ENCODE assay signal across 13 cellular contexts in the genomic region with DNA sequence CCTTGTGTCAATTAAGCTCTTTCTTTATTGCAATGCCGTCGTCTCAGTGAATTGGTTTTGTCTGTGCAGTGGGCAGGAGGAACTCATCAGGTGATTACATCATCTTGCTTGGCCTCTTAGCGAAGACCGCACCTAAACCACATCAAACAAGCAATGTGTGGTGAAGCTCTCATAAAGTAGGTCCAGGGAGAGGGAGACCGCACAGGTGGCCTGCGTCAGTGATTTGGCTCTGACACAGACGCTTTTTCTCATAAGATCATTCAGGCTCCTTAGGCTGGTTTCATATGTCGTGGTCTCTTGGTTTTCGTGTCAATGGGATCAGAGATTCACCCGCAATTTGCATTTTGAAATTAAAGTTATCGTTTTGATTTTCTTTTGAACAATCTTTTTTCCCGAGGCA. TPM values are rescaled to one million over a fixed set of nuclear protein-coding genes. Genes with fewer than 3 reads are reported as not detected.
DNase-seq lines count a peak whose midpoint lies in the region; ATAC-seq and TF ChIP-seq lines count a peak whose summit lies in the region.
"Had no signal": no experiment of that assay in that cellular context is flagged by ENCODE, and none has a peak within 500 bp of the region (broad histone marks: within the 10 kb centered on the region; RNA-seq: fewer than 3 reads in every experiment).

No MANE protein-coding gene starts in this region.

- peak; percentile 84 for ATAC-seq in CD8-positive, alpha-beta T cell
- no peak for ATAC-seq in HG03175 (IDR thresholded peaks at IDR 0.05; ENCODE audit: unreplicated experiment)
- ATAC-seq: left lobe of liver, psoas muscle had no signal

- H3K27ac Mint-ChIP-seq in CD8-positive, alpha-beta T cell: peak overlapping the region; percentile 49

- H3K9me3 Mint-ChIP-seq in CD8-positive, alpha-beta T cell: no peaks in the 10 kb centered on the region

- CTCF ChIA-PET in CD8-positive, alpha-beta T cell (lab: Charles Lee): interaction anchor here (1.9 kb wide), 1 partner anchor 14 kb away, joined by 8 read pairs; no protein-coding TSS in a partner anchor

- intact Hi-C loops in CD8-positive, alpha-beta T cell (cut with DNase I, micrococcal nuclease): no loop called here

- H3K9me3 ChIP-seq in CD8-positive, alpha-beta T cell (ENCODE audit: low read length): no peaks in the 10 kb centered on the region
- H3K9me3 ChIP-seq: BE2C, psoas muscle had no signal

- no peaks in the 10 kb centered on the region for H3K36me3 Mint-ChIP-seq in CD8-positive, alpha-beta T cell

- peak in 2 of 7 experiments; percentile 28 to 74 for DNase-seq in CD8-positive, alpha-beta T cell
- DNase-seq in Jurkat, Clone E6-1 (ENCODE audit: low read depth, low spot score): peak; percentile 68
- DNase-seq in T-helper 9 cell: peak; percentile 42
- DNase-seq in effector CD4-positive, alpha-beta T cell: peak; percentile 14
- DNase-seq in NCI-H1694 (lab: John Stamatoyannopoulos, UW): no peak
- DNase-seq in dermis blood vessel endothelial cell: no peak
- DNase-seq in NCI-H748 (lab: John Stamatoyannopoulos, UW; ENCODE audit: unreplicated experiment): no peak
- DNase-seq: BE2C, OCI-M1, psoas muscle had no signal

- no peaks in the 10 kb centered on the region for H3K36me3 ChIP-seq in CD8-positive, alpha-beta T cell (ENCODE audit: insufficient read depth, low read length)
- H3K36me3 ChIP-seq: BE2C had no signal

- TF ChIP-seq CTCF in CD8-positive, alpha-beta T cell (IDR thresholded peaks at IDR 0.05): no peak

- H3K4me1 ChIP-seq in CD8-positive, alpha-beta T cell (ENCODE audit: insufficient read depth, low read length): no peaks in the 10 kb centered on the region
- H3K4me1 ChIP-seq: BE2C, psoas muscle had no signal

- no peak overlapping the region for H3K27ac ChIP-seq in CD8-positive, alpha-beta T cell (ENCODE audit: low read depth, low read length)
- H3K27ac ChIP-seq: psoas muscle had no signal

- H3K4me3 ChIP-seq in CD8-positive, alpha-beta T cell (ENCODE audit: low read depth, low read length): no peak overlapping the region
- no peak overlapping the region for H3K4me3 ChIP-seq in Jurkat, Clone E6-1 (ENCODE audit: low read length)
- H3K4me3 ChIP-seq: psoas muscle had no signal

- H3K27me3 ChIP-seq in CD8-positive, alpha-beta T cell (ENCODE audit: insufficient read depth, low read length): no peaks in the 10 kb centered on the region

- POLR2A ChIA-PET in CD8-positive, alpha-beta T cell (lab: Charles Lee): interaction anchor here (0.9 kb wide), 1 partner anchor 40 kb away, joined by 3 read pairs; no protein-coding TSS in a partner anchor

- peaks cover 9% of the 10 kb centered on the region for H3K4me1 Mint-ChIP-seq in CD8-positive, alpha-beta T cell (ENCODE audit: low read depth)

- no peaks in the 10 kb centered on the region for H3K27me3 Mint-ChIP-seq in CD8-positive, alpha-beta T cell (ENCODE audit: low read depth)

- no peak overlapping the region for H3K4me3 Mint-ChIP-seq in CD8-positive, alpha-beta T cell

RNA-seq across cellular contexts. Expression of gene TESC, which starts 6.7 kb away (rescaled TPM):
- total RNA-seq in CD8-positive, alpha-beta T cell: 1 to 10 TPM; 4.1 to 6.3 TPM
- polyA plus RNA-seq in Jurkat, Clone E6-1 (2012; ENCODE audit: insufficient read depth, insufficient read length): 65.8 TPM
- total RNA-seq in dermis blood vessel endothelial cell: 1.5 and 18.4 TPM in 2 replicates
- total RNA-seq: LHCN-M2 had no signal

Comparison
In these comparisons a context has a peak if more than half of its experiments do, and no peak if none do; other contexts are left out.
1. DNase-seq: peak in Jurkat, Clone E6-1 (single experiment), T-helper 9 cell (single experiment) and effector CD4-positive, alpha-beta T cell (single experiment); none in NCI-H1694 (single experiment), dermis blood vessel endothelial cell (single experiment) and NCI-H748 (single experiment).